Comparison of ENCODE assay signal across 11 cellular contexts in the genomic region with DNA sequence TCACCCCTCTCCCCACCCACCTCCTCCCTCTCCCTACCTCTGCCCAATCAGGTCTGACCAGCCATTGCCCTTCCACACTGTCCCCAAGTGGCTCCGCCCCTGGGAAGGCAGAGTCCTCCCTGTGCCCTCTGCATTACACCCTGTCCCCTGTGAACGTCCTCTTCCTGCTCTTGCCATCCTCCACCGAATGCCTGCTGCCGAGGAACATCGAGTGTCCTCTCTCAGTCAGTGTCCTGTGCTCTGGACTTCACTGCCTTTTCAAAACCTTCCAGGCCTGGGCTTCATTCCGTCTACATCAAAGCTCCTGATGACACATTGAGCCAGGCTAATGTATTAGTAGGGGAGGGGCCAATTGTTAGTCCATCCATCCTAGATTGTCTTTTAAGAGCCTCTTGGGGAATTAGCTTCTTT. TPM values are rescaled to one million over a fixed set of nuclear protein-coding genes. Genes with fewer than 3 reads are reported as not detected.
DNase-seq lines count a peak whose midpoint lies in the region; ATAC-seq and TF ChIP-seq lines count a peak whose summit lies in the region.
"Had no signal": no experiment of that assay in that cellular context is flagged by ENCODE, and none has a peak within 500 bp of the region (broad histone marks: within the 10 kb centered on the region; RNA-seq: fewer than 3 reads in every experiment).

No MANE protein-coding gene starts in this region.

- no peaks in the 10 kb centered on the region for H3K36me3 Mint-ChIP-seq in CD4-positive, alpha-beta memory T cell

- WGBS in right cardiac atrium: 17% methylated on average over 6 of the region's 6 CpGs

- no peaks in the 10 kb centered on the region for H3K9me3 Mint-ChIP-seq in CD4-positive, alpha-beta memory T cell

- H3K4me1 ChIP-seq in A673 (ENCODE audit: insufficient read depth, low read length, poor library complexity, severe bottlenecking): peaks cover 5% of the 10 kb centered on the region
- H3K4me1 ChIP-seq in right cardiac atrium (ENCODE audit: control insufficient read depth, insufficient read depth, low read length): no peaks in the 10 kb centered on the region
- H3K4me1 ChIP-seq in CD4-positive, alpha-beta memory T cell (ENCODE audit: insufficient read depth, low read length): peaks cover 4% of the 10 kb centered on the region

- H3K9me3 ChIP-seq in A673 (ENCODE audit: low read depth, low read length, poor library complexity, severe bottlenecking): no peaks in the 10 kb centered on the region
- no peaks in the 10 kb centered on the region for H3K9me3 ChIP-seq in right cardiac atrium (ENCODE audit: control insufficient read depth, low read length)
- H3K9me3 ChIP-seq in CD4-positive, alpha-beta memory T cell (ENCODE audit: control insufficient read depth in 1 of 2, low read length in 2 of 2): no peaks in the 10 kb centered on the region

- peaks cover 2 to 6% (median 4%) of the 10 kb centered on the region in 4 donors for H3K4me1 Mint-ChIP-seq in CD4-positive, alpha-beta memory T cell

- H3K27me3 Mint-ChIP-seq in CD4-positive, alpha-beta memory T cell: peaks cover 14% of the 10 kb centered on the region in 2 donors

- TF ChIP-seq CTCF in A673 (conservative IDR thresholded peaks at IDR 0.05; ENCODE audit: low read depth, low read length): no peak

- no peaks in the 10 kb centered on the region for H3K27me3 ChIP-seq in A673 (replicated peaks; ENCODE audit: insufficient read depth, low read depth, low read length, poor library complexity)
- H3K27me3 ChIP-seq in right cardiac atrium (ENCODE audit: control insufficient read depth, insufficient read depth): no peaks in the 10 kb centered on the region
- H3K27me3 ChIP-seq in CD4-positive, alpha-beta memory T cell (ENCODE audit: insufficient read depth, low read length): peaks cover 9% of the 10 kb centered on the region

- H3K27ac Mint-ChIP-seq in CD4-positive, alpha-beta memory T cell: no peak overlapping the region

- intact Hi-C loops in A673 (cut with micrococcal nuclease; ENCODE audit: unreplicated experiment): loop anchor here (5.0 kb wide), 2 partner anchors 145 to 680 kb away; partner anchors contain the start of gene TCP11
- intact Hi-C loops in right cardiac atrium (cut with DNase I): loop anchor here in 3 of 4 donors (10.0 kb wide), 1 partner anchor 142 kb away; no protein-coding TSS in a partner anchor
- intact Hi-C loops in CD4-positive, alpha-beta memory T cell (cut with micrococcal nuclease): loop anchor here (5.0 kb wide), 1 partner anchor 525 kb away; no protein-coding TSS in a partner anchor

- H3K4me3 ChIP-seq in A673 (ENCODE audit: low read depth, low read length, poor library complexity, severe bottlenecking) (no peak overlapping the region), right cardiac atrium (ENCODE audit: low read length) (no peak overlapping the region)
- no peak overlapping the region for H3K4me3 ChIP-seq in CD4-positive, alpha-beta memory T cell (ENCODE audit: low read length in 2 of 2)

- H3K36me3 ChIP-seq in A673 (ENCODE audit: insufficient read depth, low read length, poor library complexity, severe bottlenecking): no peaks in the 10 kb centered on the region
- H3K36me3 ChIP-seq in CD4-positive, alpha-beta memory T cell (ENCODE audit: insufficient read depth, low read length): no peaks in the 10 kb centered on the region

- no peak overlapping the region for H3K4me3 Mint-ChIP-seq in CD4-positive, alpha-beta memory T cell

- DNase-seq in A673 (ENCODE audit: low spot score) (peak; percentile 64), HS-27A (ENCODE audit: low read depth) (peak; percentile 7), SHP77 (lab: John Stamatoyannopoulos, UW) (peak; percentile 73 to 79), right cardiac atrium (peak; percentile 57 to 83 (median 73)), HPDE6-E6E7 (ENCODE audit: extremely low spot score) (no peak), hippocampal formation (lab: John Stamatoyannopoulos, UW) (no peak)
- no peak for DNase-seq in stimulated activated CD4-positive, alpha-beta T cell treated with anti-CD3 and anti-CD28 coated beads, Interleukin-4, amount 100 ng/mL, for 1 hour
- DNase-seq in CD4-positive, alpha-beta memory T cell: no peak
- DNase-seq: activated CD4-positive, alpha-beta T cell treated with anti-CD3 and anti-CD28 coated beads for 1 hour; effector memory CD4-positive, alpha-beta T cell had no signal

- BruUV-seq in A673 (replicated peaks; lab: Mats Ljungman, UMichigan): no TSS peak

- POLR2A ChIA-PET in A673 (lab: Charles Lee; ENCODE audit: low non-redundant PET): no interaction called here
- POLR2A ChIA-PET in CD4-positive, alpha-beta memory T cell (lab: Charles Lee; ENCODE audit: partially characterized antibody): no interaction called here

- no peak overlapping the region for H3K27ac ChIP-seq in A673 (ENCODE audit: low read depth, low read length, poor library complexity, severe bottlenecking)
- peak overlapping the region; percentile 48 for H3K27ac ChIP-seq in right cardiac atrium (ENCODE audit: low read length)
- H3K27ac ChIP-seq in CD4-positive, alpha-beta memory T cell (ENCODE audit: low read depth, low read length): no peak overlapping the region

- ATAC-seq in right cardiac atrium: peak; percentile 88

- CTCF ChIA-PET in A673 (lab: Charles Lee): no interaction called here
- CTCF ChIA-PET in CD4-positive, alpha-beta memory T cell (lab: Charles Lee; ENCODE audit: partially characterized antibody): interaction anchor here (1.1 to 7.8 kb wide), 4 partner anchors 9 to 147 kb away, joined by 3 to 178 read pairs (median 4); no protein-coding TSS in a partner anchor

RNA-seq across cellular contexts. Expression of gene PACSIN1, which starts 3.3 kb away (rescaled TPM):
- total RNA-seq in A673 (2021) (0.13 TPM in 1 of 2 replicates, not detected in the other), right cardiac atrium (10 to 100 TPM in 1 of 4 donors, 1 to 10 TPM in 3; 2.5 to 11.9 (median 9.8) TPM)
- polyA plus RNA-seq in right cardiac atrium: 14.0 TPM
- 1 to 10 TPM; 2.0 to 2.3 TPM for total RNA-seq in CD4-positive, alpha-beta memory T cell
- polyA plus RNA-seq in CD4-positive, alpha-beta memory T cell: under 1 TPM in 1 of 2 donors, not detected in 1; 0.92 TPM
- total RNA-seq: pulmonary artery endothelial cell had no signal

RNA-seq across cellular contexts. Expression of gene RPS10, which starts 36.7 kb away (rescaled TPM):
- total RNA-seq in A673 (2021): 1,482 and 1,497 TPM in 2 replicates
- total RNA-seq in right cardiac atrium: 100 to 1,000 TPM; 730 to 882 (median 787) TPM
- 1,117 TPM for polyA plus RNA-seq in right cardiac atrium
- 1,000 to 10,000 TPM; 2,689 to 2,757 TPM for total RNA-seq in CD4-positive, alpha-beta memory T cell
- 1,000 to 10,000 TPM; 1,588 to 1,682 TPM for polyA plus RNA-seq in CD4-positive, alpha-beta memory T cell

Comparison
In these comparisons a context has a peak if more than half of its experiments do, and no peak if none do; other contexts are left out.
1. DNase-seq: peak in A673 (single experiment), HS-27A (single experiment), SHP77 (2 of 2) and right cardiac atrium (3 of 3); none in stimulated activated CD4-positive, alpha-beta T cell treated with anti-CD3 and anti-CD28 coated beads, Interleukin-4, amount 100 ng/mL, for 1 hour (single experiment), HPDE6-E6E7 (single experiment), CD4-positive, alpha-beta memory T cell (0 of 5) and hippocampal formation (0 of 2).